ENCODE assay signal across 2 cellular contexts in the genomic region with DNA sequence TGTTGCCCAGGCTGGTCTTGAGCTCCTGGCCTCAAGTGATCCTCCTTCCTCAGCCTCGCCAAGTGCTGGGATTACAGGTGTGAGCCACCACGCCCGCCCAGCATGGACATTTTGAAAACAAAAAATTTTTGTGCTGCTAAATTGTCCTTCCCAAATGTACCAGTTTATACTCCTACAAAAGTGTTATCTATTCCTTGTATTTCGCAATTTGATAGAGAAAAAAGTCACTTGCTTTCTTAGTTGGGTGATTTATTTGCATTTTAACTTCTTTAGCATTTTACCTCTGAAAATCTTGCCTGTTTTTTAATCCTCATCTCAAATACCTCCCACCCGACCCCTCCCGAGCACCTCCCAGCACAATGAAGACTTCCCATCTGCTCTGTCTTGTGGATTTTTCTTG.
TF ChIP-seq lines count a peak whose summit lies in the region.

No MANE protein-coding gene starts in this region.

TF ChIP-seq in IMR-90, 13 proteins besides CTCF, POLR2A, EP300 and RAD21:
- TF ChIP-seq CEBPB (IDR thresholded peaks at IDR 0.05; ENCODE audit: low read depth, low read length) (peak; percentile 75), MXI1 (IDR thresholded peaks at IDR 0.05; ENCODE audit: borderline replicate concordance, low read depth, low read length) (no peak)

TF ChIP-seq in HepG2, 621 proteins besides CTCF, POLR2A, EP300 and RAD21:
- TF ChIP-seq ZNF740 (CRISPR knock-in tag; IDR thresholded peaks at IDR 0.05) (no peak), JUND (CRISPR knock-in tag; IDR thresholded peaks at IDR 0.05) (no peak), ZNF12 (CRISPR knock-in tag; IDR thresholded peaks at IDR 0.05) (no peak), CEBPB (IDR thresholded peaks at IDR 0.05; ENCODE audit: borderline replicate concordance, low read depth, low read length) (peak; percentile 46; the same call in 1 of the 2 replicates), ZNF572 (CRISPR knock-in tag; IDR thresholded peaks at IDR 0.05) (no peak), FOXP4 (CRISPR knock-in tag; IDR thresholded peaks at IDR 0.05) (no peak), LRRFIP1 (CRISPR knock-in tag; conservative IDR thresholded peaks at IDR 0.05) (no peak), CEBPG (CRISPR knock-in tag; IDR thresholded peaks at IDR 0.05) (0 out of 2 replicates have a peak, but pooled peaks have one; percentile 8)
- TF ChIP-seq, protein P1, sequence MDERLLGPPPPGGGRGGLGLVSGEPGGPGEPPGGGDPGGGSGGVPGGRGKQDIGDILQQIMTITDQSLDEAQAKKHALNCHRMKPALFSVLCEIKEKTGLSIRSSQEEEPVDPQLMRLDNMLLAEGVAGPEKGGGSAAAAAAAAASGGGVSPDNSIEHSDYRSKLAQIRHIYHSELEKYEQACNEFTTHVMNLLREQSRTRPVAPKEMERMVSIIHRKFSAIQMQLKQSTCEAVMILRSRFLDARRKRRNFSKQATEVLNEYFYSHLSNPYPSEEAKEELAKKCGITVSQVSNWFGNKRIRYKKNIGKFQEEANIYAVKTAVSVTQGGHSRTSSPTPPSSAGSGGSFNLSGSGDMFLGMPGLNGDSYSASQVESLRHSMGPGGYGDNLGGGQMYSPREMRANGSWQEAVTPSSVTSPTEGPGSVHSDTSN (CRISPR knock-in tag; IDR thresholded peaks at IDR 0.05) = no peak
- TF ChIP-seq, protein P2, sequence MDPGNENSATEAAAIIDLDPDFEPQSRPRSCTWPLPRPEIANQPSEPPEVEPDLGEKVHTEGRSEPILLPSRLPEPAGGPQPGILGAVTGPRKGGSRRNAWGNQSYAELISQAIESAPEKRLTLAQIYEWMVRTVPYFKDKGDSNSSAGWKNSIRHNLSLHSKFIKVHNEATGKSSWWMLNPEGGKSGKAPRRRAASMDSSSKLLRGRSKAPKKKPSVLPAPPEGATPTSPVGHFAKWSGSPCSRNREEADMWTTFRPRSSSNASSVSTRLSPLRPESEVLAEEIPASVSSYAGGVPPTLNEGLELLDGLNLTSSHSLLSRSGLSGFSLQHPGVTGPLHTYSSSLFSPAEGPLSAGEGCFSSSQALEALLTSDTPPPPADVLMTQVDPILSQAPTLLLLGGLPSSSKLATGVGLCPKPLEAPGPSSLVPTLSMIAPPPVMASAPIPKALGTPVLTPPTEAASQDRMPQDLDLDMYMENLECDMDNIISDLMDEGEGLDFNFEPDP (CRISPR knock-in tag; conservative IDR thresholded peaks at IDR 0.05) = no peak
- TF ChIP-seq, protein P3, sequence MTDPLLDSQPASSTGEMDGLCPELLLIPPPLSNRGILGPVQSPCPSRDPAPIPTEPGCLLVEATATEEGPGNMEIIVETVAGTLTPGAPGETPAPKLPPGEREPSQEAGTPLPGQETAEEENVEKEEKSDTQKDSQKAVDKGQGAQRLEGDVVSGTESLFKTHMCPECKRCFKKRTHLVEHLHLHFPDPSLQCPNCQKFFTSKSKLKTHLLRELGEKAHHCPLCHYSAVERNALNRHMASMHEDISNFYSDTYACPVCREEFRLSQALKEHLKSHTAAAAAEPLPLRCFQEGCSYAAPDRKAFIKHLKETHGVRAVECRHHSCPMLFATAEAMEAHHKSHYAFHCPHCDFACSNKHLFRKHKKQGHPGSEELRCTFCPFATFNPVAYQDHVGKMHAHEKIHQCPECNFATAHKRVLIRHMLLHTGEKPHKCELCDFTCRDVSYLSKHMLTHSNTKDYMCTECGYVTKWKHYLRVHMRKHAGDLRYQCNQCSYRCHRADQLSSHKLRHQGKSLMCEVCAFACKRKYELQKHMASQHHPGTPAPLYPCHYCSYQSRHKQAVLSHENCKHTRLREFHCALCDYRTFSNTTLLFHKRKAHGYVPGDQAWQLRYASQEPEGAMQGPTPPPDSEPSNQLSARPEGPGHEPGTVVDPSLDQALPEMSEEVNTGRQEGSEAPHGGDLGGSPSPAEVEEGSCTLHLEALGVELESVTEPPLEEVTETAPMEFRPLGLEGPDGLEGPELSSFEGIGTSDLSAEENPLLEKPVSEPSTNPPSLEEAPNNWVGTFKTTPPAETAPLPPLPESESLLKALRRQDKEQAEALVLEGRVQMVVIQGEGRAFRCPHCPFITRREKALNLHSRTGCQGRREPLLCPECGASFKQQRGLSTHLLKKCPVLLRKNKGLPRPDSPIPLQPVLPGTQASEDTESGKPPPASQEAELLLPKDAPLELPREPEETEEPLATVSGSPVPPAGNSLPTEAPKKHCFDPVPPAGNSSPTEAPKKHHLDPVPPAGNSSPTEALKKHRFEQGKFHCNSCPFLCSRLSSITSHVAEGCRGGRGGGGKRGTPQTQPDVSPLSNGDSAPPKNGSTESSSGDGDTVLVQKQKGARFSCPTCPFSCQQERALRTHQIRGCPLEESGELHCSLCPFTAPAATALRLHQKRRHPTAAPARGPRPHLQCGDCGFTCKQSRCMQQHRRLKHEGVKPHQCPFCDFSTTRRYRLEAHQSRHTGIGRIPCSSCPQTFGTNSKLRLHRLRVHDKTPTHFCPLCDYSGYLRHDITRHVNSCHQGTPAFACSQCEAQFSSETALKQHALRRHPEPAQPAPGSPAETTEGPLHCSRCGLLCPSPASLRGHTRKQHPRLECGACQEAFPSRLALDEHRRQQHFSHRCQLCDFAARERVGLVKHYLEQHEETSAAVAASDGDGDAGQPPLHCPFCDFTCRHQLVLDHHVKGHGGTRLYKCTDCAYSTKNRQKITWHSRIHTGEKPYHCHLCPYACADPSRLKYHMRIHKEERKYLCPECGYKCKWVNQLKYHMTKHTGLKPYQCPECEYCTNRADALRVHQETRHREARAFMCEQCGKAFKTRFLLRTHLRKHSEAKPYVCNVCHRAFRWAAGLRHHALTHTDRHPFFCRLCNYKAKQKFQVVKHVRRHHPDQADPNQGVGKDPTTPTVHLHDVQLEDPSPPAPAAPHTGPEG (CRISPR knock-in tag; IDR thresholded peaks at IDR 0.05) = no peak
